In genomic region chr3:133991637-133992036, GRCh38 we compare ENCODE assay signal across 14 cellular contexts. TPM values are rescaled to one million over a fixed set of nuclear protein-coding genes. Genes with fewer than 3 reads are reported as not detected.
DNase-seq lines count a peak whose midpoint lies in the region; ATAC-seq, FAIRE-seq and TF ChIP-seq lines count a peak whose summit lies in the region.
"Had no signal": no experiment of that assay in that cellular context is flagged by ENCODE, and none has a peak within 500 bp of the region (broad histone marks: within the 10 kb centered on the region; RNA-seq: fewer than 3 reads in every experiment).

No MANE protein-coding gene starts in this region.

- H3K4me2 ChIP-seq in endothelial cell of umbilical vein (ENCODE audit: insufficient read depth, low read length) = no peak overlapping the region
- no peak overlapping the region for H3K4me2 ChIP-seq in osteoblast (ENCODE audit: insufficient read depth, low read length)

- ATAC-seq in activated T-helper 17 cell treated with anti-CD3 and anti-CD28 coated beads, Interleukin-2, amount 50 U/mL, for 72 hours (replicated peaks) = no peak

- peaks cover 25% of the 10 kb centered on the region for H3K4me1 ChIP-seq in endothelial cell of umbilical vein (ENCODE audit: control insufficient read depth, extremely low read depth, insufficient read depth, low read length)
- H3K4me1 ChIP-seq in osteoblast (ENCODE audit: insufficient read depth, low read length) = peaks cover 8% of the 10 kb centered on the region
- H3K4me1 ChIP-seq: BE2C had no signal

- POLR2A ChIA-PET in endothelial cell of umbilical vein (lab: Charles Lee) = no interaction called here

- intact Hi-C loops in endothelial cell of umbilical vein (cut with micrococcal nuclease) = no loop called here

- no peaks in the 10 kb centered on the region for H3K36me3 ChIP-seq in endothelial cell of umbilical vein (ENCODE audit: control insufficient read depth in 2 of 2, extremely low read depth in 1 of 2, insufficient read depth in 2 of 2, low read length in 2 of 2)
- no peaks in the 10 kb centered on the region for H3K36me3 ChIP-seq in osteoblast (ENCODE audit: insufficient read depth, low read length)
- H3K36me3 ChIP-seq: BE2C had no signal

- peak; percentile 29 for DNase-seq in EL
- peak; percentile 43 for DNase-seq in LHCN-M2 (ENCODE audit: low read depth)
- peak; percentile 27 for DNase-seq in endothelial cell of umbilical vein (ENCODE audit: low read depth, low spot score)
- DNase-seq in osteoblast (ENCODE audit: insufficient read length, low spot score, missing footprints) = peak; percentile 78
- no peak for DNase-seq in NCI-H2227 (lab: John Stamatoyannopoulos, UW; ENCODE audit: unreplicated experiment)
- DNase-seq in NCI-H524 treated with DMSO at 0.1 percent for 48 hours (lab: John Stamatoyannopoulos, UW) = no peak
- no peak for DNase-seq in cerebellar nuclear complex (lab: John Stamatoyannopoulos, UW)
- DNase-seq: activated B cell treated with CpG ODN at 0.5 μM for 24 hours; activated naive CD8-positive, alpha-beta T cell treated with anti-CD3 and anti-CD28 coated beads for 36 hours; BE2C; NCI-H187 treated with DMSO at 0.1 percent for 48 hours; stimulated activated naive CD4-positive, alpha-beta T cell treated with Interleukin-2 at 50 U/mL for 16 hours had no signal

- H3K9me3 ChIP-seq in endothelial cell of umbilical vein (replicated peaks; ENCODE audit: control insufficient read depth, insufficient read depth, low read length) = no peaks in the 10 kb centered on the region
- H3K9me3 ChIP-seq in osteoblast (ENCODE audit: low read depth, low read length) = no peaks in the 10 kb centered on the region
- H3K9me3 ChIP-seq: BE2C had no signal

- no peak overlapping the region for H2AFZ ChIP-seq in endothelial cell of umbilical vein (ENCODE audit: low read depth, low read length)
- H2AFZ ChIP-seq in osteoblast (ENCODE audit: low read length) = no peak overlapping the region

- no peaks in the 10 kb centered on the region for H3K4me1 Mint-ChIP-seq in activated T-helper 17 cell treated with anti-CD3 and anti-CD28 coated beads, Interleukin-2, amount 50 U/mL, for 72 hours
- H3K4me1 Mint-ChIP-seq: activated B cell treated with CpG ODN at 0.5 μM for 24 hours; activated naive CD8-positive, alpha-beta T cell treated with anti-CD3 and anti-CD28 coated beads for 36 hours had no signal

- H3K27ac Mint-ChIP-seq in activated T-helper 17 cell treated with anti-CD3 and anti-CD28 coated beads, Interleukin-2, amount 50 U/mL, for 72 hours = no peak overlapping the region
- H3K27ac Mint-ChIP-seq: activated B cell treated with CpG ODN at 0.5 μM for 24 hours; activated naive CD8-positive, alpha-beta T cell treated with anti-CD3 and anti-CD28 coated beads for 36 hours had no signal

- no peak overlapping the region for H3K9ac ChIP-seq in endothelial cell of umbilical vein (replicated peaks; ENCODE audit: extremely low read depth, insufficient read depth, low read length)

- H4K20me1 ChIP-seq in endothelial cell of umbilical vein (replicated peaks; ENCODE audit: control insufficient read depth, extremely low read depth, insufficient read depth, low read length) (no peaks in the 10 kb centered on the region), osteoblast (ENCODE audit: insufficient read depth, low read length) (no peaks in the 10 kb centered on the region)

- no peaks in the 10 kb centered on the region for H3K27me3 ChIP-seq in endothelial cell of umbilical vein (ENCODE audit: control insufficient read depth in 2 of 2, insufficient read depth in 2 of 2, low read length in 2 of 2)
- H3K27me3 ChIP-seq in osteoblast (ENCODE audit: insufficient read depth, low read length) = peaks cover 15% of the 10 kb centered on the region
- H3K27me3 ChIP-seq: BE2C had no signal

- no TSS peak for BruUV-seq in endothelial cell of umbilical vein (replicated peaks; lab: Mats Ljungman, UMichigan)

- dilution Hi-C loops in endothelial cell of umbilical vein (cut with MboI; ENCODE audit: extremely low pct_ligation_motif_present, low sequenced_read_pairs) = no loop called here

- no peaks in the 10 kb centered on the region for H3K36me3 Mint-ChIP-seq in activated T-helper 17 cell treated with anti-CD3 and anti-CD28 coated beads, Interleukin-2, amount 50 U/mL, for 72 hours (ENCODE audit: low read depth)
- H3K36me3 Mint-ChIP-seq: activated naive CD8-positive, alpha-beta T cell treated with anti-CD3 and anti-CD28 coated beads for 36 hours had no signal

- peaks cover 27% of the 10 kb centered on the region for H3K27me3 Mint-ChIP-seq in activated T-helper 17 cell treated with anti-CD3 and anti-CD28 coated beads, Interleukin-2, amount 50 U/mL, for 72 hours
- H3K27me3 Mint-ChIP-seq: activated naive CD8-positive, alpha-beta T cell treated with anti-CD3 and anti-CD28 coated beads for 36 hours had no signal

- peak; percentile 70 for FAIRE-seq in endothelial cell of umbilical vein (lab: Jason Lieb, UNC)

- H3K79me2 ChIP-seq in endothelial cell of umbilical vein (ENCODE audit: control insufficient read depth, insufficient read depth, low read length) = no peaks in the 10 kb centered on the region
- H3K79me2 ChIP-seq in osteoblast (ENCODE audit: insufficient read depth, low read length) = no peaks in the 10 kb centered on the region

- H3K27ac ChIP-seq in endothelial cell of umbilical vein (ENCODE audit: insufficient read depth, low read depth, low read length) = no peak overlapping the region
- H3K27ac ChIP-seq in osteoblast (ENCODE audit: low read depth, low read length) = no peak overlapping the region

- TF ChIP-seq POLR2A in endothelial cell of umbilical vein (IDR thresholded peaks at IDR 0.05; ENCODE audit: low read depth, low read length) = no peak

- TF ChIP-seq CTCF in endothelial cell of umbilical vein (IDR thresholded peaks at IDR 0.05; ENCODE audit: extremely low read depth in 1 of 2, insufficient read depth in 1 of 2, low read depth in 1 of 2, low read length in 2 of 2) = no peak
- no peak for TF ChIP-seq CTCF in osteoblast (IDR thresholded peaks at IDR 0.05; ENCODE audit: extremely low read depth, low read depth, low read length)

- CTCF ChIA-PET in endothelial cell of umbilical vein (lab: Charles Lee) = interaction anchor here (0.7 kb wide), 1 partner anchor 8 kb away, joined by 3 read pairs; no protein-coding TSS in a partner anchor

- no peak overlapping the region for H3K4me3 Mint-ChIP-seq in activated T-helper 17 cell treated with anti-CD3 and anti-CD28 coated beads, Interleukin-2, amount 50 U/mL, for 72 hours
- H3K4me3 Mint-ChIP-seq: activated B cell treated with CpG ODN at 0.5 μM for 24 hours; activated naive CD8-positive, alpha-beta T cell treated with anti-CD3 and anti-CD28 coated beads for 36 hours had no signal

- no peaks in the 10 kb centered on the region for H3K9me1 ChIP-seq in endothelial cell of umbilical vein (replicated peaks; ENCODE audit: control insufficient read depth, extremely low read depth, insufficient read depth, low read length)

- no peaks in the 10 kb centered on the region for H3K9me3 Mint-ChIP-seq in activated T-helper 17 cell treated with anti-CD3 and anti-CD28 coated beads, Interleukin-2, amount 50 U/mL, for 72 hours
- H3K9me3 Mint-ChIP-seq: activated B cell treated with CpG ODN at 0.5 μM for 24 hours; activated naive CD8-positive, alpha-beta T cell treated with anti-CD3 and anti-CD28 coated beads for 36 hours had no signal

- no peak overlapping the region for H3K4me3 ChIP-seq in endothelial cell of umbilical vein (replicated peaks in 1 of 3; ENCODE audit: insufficient read depth in 1 of 3, low read depth in 1 of 3, low read length in 3 of 3)
- H3K4me3 ChIP-seq in osteoblast (ENCODE audit: insufficient read depth, low read length) = no peak overlapping the region

TF ChIP-seq in endothelial cell of umbilical vein, 7 proteins besides CTCF, POLR2A, EP300 and RAD21:
- TF ChIP-seq GATA2 (IDR thresholded peaks at IDR 0.05; ENCODE audit: insufficient read depth, insufficient read length, low read depth, low read length) (no peak), POLR2AphosphoS5 (IDR thresholded peaks at IDR 0.05; ENCODE audit: insufficient read depth, low read depth, low read length) (no peak), JUN (IDR thresholded peaks at IDR 0.05; ENCODE audit: borderline replicate concordance, insufficient read depth, insufficient read length, low read depth) (no peak), MYC (IDR thresholded peaks at IDR 0.05; ENCODE audit: low read depth, low read length) (no peak), FOS (IDR thresholded peaks at IDR 0.05; ENCODE audit: borderline replicate concordance, insufficient read depth, low read length) (no peak), EZH2 (IDR thresholded peaks at IDR 0.05; ENCODE audit: borderline replicate concordance, low read depth, low read length, severe bottlenecking) (no peak), MAX (IDR thresholded peaks at IDR 0.05; ENCODE audit: insufficient read depth, insufficient read length) (no peak)

RNA-seq across cellular contexts. Expression of gene SLCO2A1, which starts 38.1 kb away (rescaled TPM):
- total RNA-seq in LHCN-M2 (2014; rRNA removed) = 0.11 and 0.32 TPM in 2 replicates
- polyA plus RNA-seq in LHCN-M2 (2012) = 0.04 TPM
- total RNA-seq in endothelial cell of umbilical vein = 1.4 and 2.7 TPM in 2 replicates
- polyA plus RNA-seq in endothelial cell of umbilical vein = 11.9 and 13.2 TPM in 2 replicates
- 8.3 TPM in 2 replicates for polyA plus RNA-seq in endothelial cell of umbilical vein (2011; cell fraction: cytosol; rRNA removed)
- polyA plus RNA-seq in endothelial cell of umbilical vein (2011; cell fraction: nucleus; rRNA removed) = 19.0 and 23.3 TPM in 2 replicates
- polyA plus RNA-seq in endothelial cell of umbilical vein (2012) = 5.6 and 6.8 TPM in 2 replicates
- polyA minus RNA-seq in endothelial cell of umbilical vein = 11.5 and 15.3 TPM in 2 replicates
- polyA minus RNA-seq in endothelial cell of umbilical vein (2011; cell fraction: cytosol; rRNA and poly(A)+ RNA removed) = not detected
- 12.6 and 16.3 TPM in 2 replicates for polyA minus RNA-seq in endothelial cell of umbilical vein (2011; cell fraction: nucleus; rRNA and poly(A)+ RNA removed)
- under 0.01 and 0.36 TPM in 2 replicates for total RNA-seq in osteoblast
- total RNA-seq in activated T-helper 17 cell treated with anti-CD3 and anti-CD28 coated beads, Interleukin-2, amount 50 U/mL, for 72 hours = not detected
- total RNA-seq: activated B cell treated with CpG ODN at 0.5 μM for 24 hours, G401 had no signal

Comparison
In these comparisons a context has a peak if more than half of its experiments do, and no peak if none do; other contexts are left out.
1. DNase-seq: peak in EL (single experiment), LHCN-M2 (single experiment), endothelial cell of umbilical vein (single experiment) and osteoblast (single experiment); none in NCI-H2227 (single experiment), NCI-H524 treated with DMSO at 0.1 percent for 48 hours (single experiment) and cerebellar nuclear complex (0 of 2).